34 cellular contexts compared by ENCODE assay signal in genomic region chr7:43006008-43006407, GRCh38.
"Had no signal": no experiment of that assay in that cellular context is flagged by ENCODE, and none has a peak within 500 bp of the region (broad histone marks: within the 10 kb centered on the region; RNA-seq: fewer than 3 reads in every experiment).

No MANE protein-coding gene starts in this region.

- FAIRE-seq: bronchial epithelial cell, TTC549 had no signal

- H3K4me1 ChIP-seq: ascending aorta had no signal

- H3K27me3 ChIP-seq: ascending aorta, cardiac muscle cell had no signal

- H3K36me3 Mint-ChIP-seq: activated CD8-positive, alpha-beta memory T cell treated with anti-CD3 and anti-CD28 coated beads, Interleukin-2, amount 10 ng/mL, durations not matched to agents 7 days and 5 days; activated naive CD4-positive, alpha-beta T cell treated with anti-CD3 and anti-CD28 coated beads, Interleukin-2, amount 10 ng/mL, durations not matched to agents 7 days and 5 days; activated naive CD4-positive, alpha-beta T cell treated with anti-CD3 and anti-CD28 coated beads, Interleukin-2, amount 50 U/mL, for 24 hours; activated naive CD8-positive, alpha-beta T cell; activated naive CD8-positive, alpha-beta T cell treated with anti-CD3 and anti-CD28 coated beads, Interleukin-2, amount 10 ng/mL, durations not matched to agents 7 days and 5 days; brain had no signal

- H3K27ac Mint-ChIP-seq: activated B cell treated with CpG ODN at 0.5 μM for 24 hours; activated CD4-positive, alpha-beta memory T cell treated with anti-CD3 and anti-CD28 coated beads, Interleukin-2, amount 10 ng/mL, durations not matched to agents 7 days and 5 days; activated CD4-positive, alpha-beta T cell treated with anti-CD3 and anti-CD28 coated beads, Interleukin-2, amount 10 ng/mL, durations not matched to agents 7 days and 5 days; activated CD8-positive, alpha-beta memory T cell treated with anti-CD3 and anti-CD28 coated beads, Interleukin-2, amount 10 ng/mL, durations not matched to agents 7 days and 5 days; activated CD8-positive, alpha-beta T cell treated with anti-CD3 and anti-CD28 coated beads, Interleukin-2, amount 10 ng/mL, durations not matched to agents 7 days and 5 days; activated naive CD4-positive, alpha-beta T cell treated with anti-CD3 and anti-CD28 coated beads, Interleukin-2, amount 10 ng/mL, durations not matched to agents 7 days and 5 days; activated naive CD4-positive, alpha-beta T cell treated with anti-CD3 and anti-CD28 coated beads, Interleukin-2, amount 50 U/mL, for 24 hours; activated naive CD8-positive, alpha-beta T cell; activated naive CD8-positive, alpha-beta T cell treated with anti-CD3 and anti-CD28 coated beads, Interleukin-2, amount 10 ng/mL, durations not matched to agents 7 days and 5 days; activated naive CD8-positive, alpha-beta T cell treated with anti-CD3 and anti-CD28 coated beads, Interleukin-2, amount 50 U/mL, for 24 hours; activated T-cell treated with anti-CD3 and anti-CD28 coated beads, Interleukin-2, amount 50 U/mL, for 24 hours; activated T-helper 2 cell treated with anti-CD3 and anti-CD28 coated beads, Interferon-gamma antibody, Interleukin-2, Interleukin-4, amounts not matched to agents 10 μg/mL and 5 μg/mL and 100 μg/mL, durations not matched to agents 14 hours and 24 hours and 36 hours; brain; T-helper 1 cell treated with Interleukin-12 subunit alpha and Interleukin-12 subunit beta and Interleukin-4 antibody, amounts not matched to agents 30 μg/mL and 1 μg/mL, for 36 hours; T-helper 2 cell treated with Interferon-gamma antibody and Interleukin-4, amounts not matched to agents 5 μg/mL and 100 μg/mL, for 36 hours had no signal

- ATAC-seq: activated CD8-positive, alpha-beta memory T cell treated with anti-CD3 and anti-CD28 coated beads, Interleukin-2, amount 10 ng/mL, durations not matched to agents 7 days and 5 days; activated CD8-positive, alpha-beta T cell treated with anti-CD3 and anti-CD28 coated beads, Interleukin-2, amount 10 ng/mL, durations not matched to agents 7 days and 5 days; activated naive CD8-positive, alpha-beta T cell treated with anti-CD3 and anti-CD28 coated beads, Interleukin-2, amount 50 U/mL, for 24 hours had no signal

- H3K27me3 Mint-ChIP-seq: brain had no signal

- H3K9me3 ChIP-seq: ascending aorta had no signal

- H3K4me3 Mint-ChIP-seq: activated B cell treated with CpG ODN at 0.5 μM for 24 hours; activated CD4-positive, alpha-beta memory T cell treated with anti-CD3 and anti-CD28 coated beads, Interleukin-2, amount 10 ng/mL, durations not matched to agents 7 days and 5 days; activated CD4-positive, alpha-beta T cell treated with anti-CD3 and anti-CD28 coated beads, Interleukin-2, amount 10 ng/mL, durations not matched to agents 7 days and 5 days; activated CD8-positive, alpha-beta memory T cell treated with anti-CD3 and anti-CD28 coated beads, Interleukin-2, amount 10 ng/mL, durations not matched to agents 7 days and 5 days; activated CD8-positive, alpha-beta T cell treated with anti-CD3 and anti-CD28 coated beads, Interleukin-2, amount 10 ng/mL, durations not matched to agents 7 days and 5 days; activated naive CD4-positive, alpha-beta T cell treated with anti-CD3 and anti-CD28 coated beads, Interleukin-2, amount 10 ng/mL, durations not matched to agents 7 days and 5 days; activated naive CD4-positive, alpha-beta T cell treated with anti-CD3 and anti-CD28 coated beads, Interleukin-2, amount 50 U/mL, for 24 hours; activated naive CD8-positive, alpha-beta T cell; activated naive CD8-positive, alpha-beta T cell treated with anti-CD3 and anti-CD28 coated beads, Interleukin-2, amount 10 ng/mL, durations not matched to agents 7 days and 5 days; activated naive CD8-positive, alpha-beta T cell treated with anti-CD3 and anti-CD28 coated beads, Interleukin-2, amount 50 U/mL, for 24 hours; activated T-cell treated with anti-CD3 and anti-CD28 coated beads, Interleukin-2, amount 50 U/mL, for 24 hours; brain; T-helper 1 cell treated with Interleukin-12 subunit alpha and Interleukin-12 subunit beta and Interleukin-4 antibody, amounts not matched to agents 30 μg/mL and 1 μg/mL, for 36 hours; T-helper 2 cell treated with Interferon-gamma antibody and Interleukin-4, amounts not matched to agents 5 μg/mL and 100 μg/mL, for 36 hours had no signal

- DNase-seq: activated B cell treated with CpG ODN at 0.5 μM for 24 hours; activated CD4-positive, alpha-beta memory T cell treated with anti-CD3 and anti-CD28 coated beads, Interleukin-2, amount 10 ng/mL, durations not matched to agents 7 days and 5 days; activated CD4-positive, alpha-beta T cell treated with anti-CD3 and anti-CD28 coated beads for 48 hours; activated CD4-positive, alpha-beta T cell treated with anti-CD3 and anti-CD28 coated beads, Interleukin-2, amount 10 ng/mL, durations not matched to agents 7 days and 5 days; activated CD4-positive, alpha-beta T cell treated with anti-CD3 and anti-CD28 coated beads, Interleukin-2, amount 50 U/mL, for 48 hours; activated CD4-positive, CD25-positive, alpha-beta regulatory T cell treated with anti-CD3 and anti-CD28 coated beads, Interleukin-2, amount 50 U/mL, for 72 hours; activated CD8-positive, alpha-beta memory T cell treated with anti-CD3 and anti-CD28 coated beads for 24 hours; activated CD8-positive, alpha-beta memory T cell treated with anti-CD3 and anti-CD28 coated beads, Interleukin-2, amount 10 ng/mL, durations not matched to agents 7 days and 5 days; activated CD8-positive, alpha-beta memory T cell treated with anti-CD3 and anti-CD28 coated beads, Interleukin-2, amount 50 U/mL, for 48 hours; activated CD8-positive, alpha-beta T cell treated with anti-CD3 and anti-CD28 coated beads, Interleukin-2, amount 10 ng/mL, durations not matched to agents 7 days and 5 days; activated effector memory CD4-positive, alpha-beta T cell treated with Interleukin-2 at 50 U/mL for 16 hours; activated gamma-delta T cell; activated naive CD4-positive, alpha-beta T cell treated with anti-CD3 and anti-CD28 coated beads, Interleukin-2, amount 10 ng/mL, durations not matched to agents 7 days and 5 days; activated naive CD4-positive, alpha-beta T cell treated with Interleukin-2 at 50 U/mL for 16 hours; activated naive CD8-positive, alpha-beta T cell treated with anti-CD3 and anti-CD28 coated beads, Interleukin-2, amount 10 ng/mL, durations not matched to agents 7 days and 5 days; activated naive CD8-positive, alpha-beta T cell treated with anti-CD3 and anti-CD28 coated beads, Interleukin-2, amount 50 U/mL, for 24 hours; activated T-cell treated with anti-CD3 and anti-CD28 coated beads, Interleukin-2, amount 50 U/mL, for 24 hours; activated T-cell treated with anti-CD3 and anti-CD28 coated beads, Interleukin-2, amount 50 U/mL, for 48 hours; amygdala; anterior cingulate cortex; central memory CD4-positive, alpha-beta T cell; T-helper 2 cell; T-helper 9 cell had no signal

- H3K9me3 Mint-ChIP-seq: activated B cell treated with CpG ODN at 0.5 μM for 24 hours; activated CD4-positive, alpha-beta memory T cell treated with anti-CD3 and anti-CD28 coated beads, Interleukin-2, amount 10 ng/mL, durations not matched to agents 7 days and 5 days; activated CD4-positive, alpha-beta T cell treated with anti-CD3 and anti-CD28 coated beads, Interleukin-2, amount 10 ng/mL, durations not matched to agents 7 days and 5 days; activated naive CD4-positive, alpha-beta T cell treated with anti-CD3 and anti-CD28 coated beads, Interleukin-2, amount 10 ng/mL, durations not matched to agents 7 days and 5 days; activated naive CD4-positive, alpha-beta T cell treated with anti-CD3 and anti-CD28 coated beads, Interleukin-2, amount 50 U/mL, for 24 hours; activated naive CD8-positive, alpha-beta T cell treated with anti-CD3 and anti-CD28 coated beads, Interleukin-2, amount 10 ng/mL, durations not matched to agents 7 days and 5 days; activated naive CD8-positive, alpha-beta T cell treated with anti-CD3 and anti-CD28 coated beads, Interleukin-2, amount 50 U/mL, for 24 hours; activated T-cell treated with anti-CD3 and anti-CD28 coated beads, Interleukin-2, amount 50 U/mL, for 24 hours; activated T-helper 2 cell treated with anti-CD3 and anti-CD28 coated beads, Interferon-gamma antibody, Interleukin-2, Interleukin-4, amounts not matched to agents 10 μg/mL and 5 μg/mL and 100 μg/mL, durations not matched to agents 14 hours and 24 hours and 36 hours; brain; T-helper 1 cell treated with Interleukin-12 subunit alpha and Interleukin-12 subunit beta and Interleukin-4 antibody, amounts not matched to agents 30 μg/mL and 1 μg/mL, for 36 hours; T-helper 2 cell treated with Interferon-gamma antibody and Interleukin-4, amounts not matched to agents 5 μg/mL and 100 μg/mL, for 36 hours had no signal

- H3K4me1 Mint-ChIP-seq: activated B cell treated with CpG ODN at 0.5 μM for 24 hours, brain had no signal

- H3K36me3 ChIP-seq: ascending aorta, cardiac muscle cell had no signal

- H3K4me3 ChIP-seq: ascending aorta, cardiac muscle cell had no signal

- H3K27ac ChIP-seq: ascending aorta, cardiac muscle cell, VCaP had no signal
